Comparison of ENCODE assay signal across 1 cellular context in the genomic region with DNA sequence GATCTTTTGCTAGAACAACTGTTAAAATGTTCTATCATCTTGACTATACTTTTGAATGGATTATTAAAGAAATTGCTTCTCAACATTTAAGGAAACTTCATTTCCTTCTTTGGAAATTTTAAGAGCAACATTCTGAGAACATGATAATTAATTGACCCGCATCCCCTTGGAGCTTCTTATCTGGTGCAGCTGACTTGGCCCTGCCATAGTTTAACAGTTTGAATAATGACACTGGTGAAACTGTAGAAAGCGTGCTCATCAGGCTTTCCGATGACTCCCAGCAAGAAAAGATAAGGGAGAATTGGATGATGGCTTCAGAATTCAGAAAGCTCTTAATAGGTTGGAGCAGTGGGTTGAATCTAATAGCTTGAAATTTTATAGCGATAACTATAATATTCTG.
A peak's percentile ranks its signal among the peaks of the same experiment; 100 is the strongest.
TF ChIP-seq lines count a peak whose summit lies in the region.

No MANE protein-coding gene starts in this region.

TF ChIP-seq in K562, 482 proteins besides CTCF, POLR2A, EP300 and RAD21 (continued from another document and continues in another):
- TF ChIP-seq, protein P1, sequence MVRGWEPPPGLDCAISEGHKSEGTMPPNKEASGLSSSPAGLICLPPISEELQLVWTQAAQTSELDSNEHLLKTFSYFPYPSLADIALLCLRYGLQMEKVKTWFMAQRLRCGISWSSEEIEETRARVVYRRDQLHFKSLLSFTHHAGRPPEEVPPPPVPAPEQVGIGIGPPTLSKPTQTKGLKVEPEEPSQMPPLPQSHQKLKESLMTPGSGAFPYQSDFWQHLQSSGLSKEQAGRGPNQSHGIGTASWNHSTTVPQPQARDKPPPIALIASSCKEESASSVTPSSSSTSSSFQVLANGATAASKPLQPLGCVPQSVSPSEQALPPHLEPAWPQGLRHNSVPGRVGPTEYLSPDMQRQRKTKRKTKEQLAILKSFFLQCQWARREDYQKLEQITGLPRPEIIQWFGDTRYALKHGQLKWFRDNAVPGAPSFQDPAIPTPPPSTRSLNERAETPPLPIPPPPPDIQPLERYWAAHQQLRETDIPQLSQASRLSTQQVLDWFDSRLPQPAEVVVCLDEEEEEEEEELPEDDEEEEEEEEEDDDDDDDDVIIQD (CRISPR knock-in tag; IDR thresholded peaks at IDR 0.05) = no peak
- TF ChIP-seq KDM2B (CRISPR knock-in tag; IDR thresholded peaks at IDR 0.05) (no peak), PHF21A (IDR thresholded peaks at IDR 0.05; ENCODE audit: borderline replicate concordance, low read depth) (no peak), CBX1 (IDR thresholded peaks at IDR 0.05; ENCODE audit: low read depth) (no peak), NEUROD1 (IDR thresholded peaks at IDR 0.05; ENCODE audit: borderline replicate concordance, low read depth, low read length, partially characterized antibody) (peak; percentile 66), ZNF354B (CRISPR knock-in tag; IDR thresholded peaks at IDR 0.05) (no peak), BACH1 (tag; IDR thresholded peaks at IDR 0.05) (no peak), NKRF (IDR thresholded peaks at IDR 0.05; ENCODE audit: borderline replicate concordance) (no peak), ZNF184 (CRISPR knock-in tag; IDR thresholded peaks at IDR 0.05) (no peak), MAFK (IDR thresholded peaks at IDR 0.05; ENCODE audit: low read length) (no peak; the same call in 1 of the 2 replicates), E2F8 (IDR thresholded peaks at IDR 0.05; ENCODE audit: low read depth, partially characterized antibody) (no peak), MEF2D (tag; conservative IDR thresholded peaks at IDR 0.05; ENCODE audit: low read depth) (no peak), ZNF133 (CRISPR knock-in tag; IDR thresholded peaks at IDR 0.05) (no peak), TBP (optimal IDR thresholded peaks at IDR 0.05; ENCODE audit: low read depth, low read length) (no peak), ZKSCAN8 (CRISPR knock-in tag; IDR thresholded peaks at IDR 0.05) (0 out of 2 replicates have a peak, but pooled peaks have one; percentile 54), SMAD1 (IDR thresholded peaks at IDR 0.05; ENCODE audit: low read depth, low read length, partially characterized antibody) (no peak), RBM17 (IDR thresholded peaks at IDR 0.05; ENCODE audit: borderline replicate concordance, low read depth, low read length) (no peak), ZNF174 (CRISPR knock-in tag; IDR thresholded peaks at IDR 0.05) (no peak), FOSL1 (tag; conservative IDR thresholded peaks at IDR 0.05) (no peak), HNRNPH1 (optimal IDR thresholded peaks at IDR 0.05; ENCODE audit: low read depth, low read length) (no peak), BCLAF1 (IDR thresholded peaks at IDR 0.05; ENCODE audit: borderline replicate concordance in 1 of 2, control insufficient read depth in 1 of 2, low read depth in 2 of 2, low read length in 1 of 2) (no peak), POLR3A (IDR thresholded peaks at IDR 0.05; ENCODE audit: borderline replicate concordance, extremely low read depth, insufficient read depth, insufficient read length) (no peak), REST (CRISPR knock-in tag; IDR thresholded peaks at IDR 0.05; ENCODE audit: low read depth) (no peak), CC2D1A (IDR thresholded peaks at IDR 0.05) (peak; percentile 55; the same call in 1 of the 2 replicates), ARNT (IDR thresholded peaks at IDR 0.05) (peak in 1 of 2 experiments; percentile 45; a peak in 2 of 4 replicates), SIRT6 (IDR thresholded peaks at IDR 0.05; ENCODE audit: low read depth, low read length) (no peak), RBM25 (IDR thresholded peaks at IDR 0.05; ENCODE audit: low read depth, low read length, severe bottlenecking) (no peak), HNRNPLL (IDR thresholded peaks at IDR 0.05; ENCODE audit: low read depth, low read length, poor library complexity, severe bottlenecking) (no peak), TFAM (CRISPR knock-in tag; conservative IDR thresholded peaks at IDR 0.05) (no peak), TCF7L2 (IDR thresholded peaks at IDR 0.05; ENCODE audit: low read depth, low read length) (no peak), ZNF589 (CRISPR knock-in tag; IDR thresholded peaks at IDR 0.05; ENCODE audit: low read depth) (no peak), ATF7 (IDR thresholded peaks at IDR 0.05) (no peak), SUPT5H (IDR thresholded peaks at IDR 0.05) (no peak), FOXK1 (CRISPR knock-in tag; IDR thresholded peaks at IDR 0.05; ENCODE audit: borderline replicate concordance) (no peak), PML (IDR thresholded peaks at IDR 0.05; ENCODE audit: low read length) (peak; percentile 65), JUNB (CRISPR knock-in tag; conservative IDR thresholded peaks at IDR 0.05) (no peak), HEY1 (CRISPR knock-in tag; IDR thresholded peaks at IDR 0.05; ENCODE audit: borderline replicate concordance) (no peak), ZC3H4 (CRISPR knock-in tag; IDR thresholded peaks at IDR 0.05; ENCODE audit: borderline replicate concordance) (no peak), SREBF2 (CRISPR knock-in tag; IDR thresholded peaks at IDR 0.05) (no peak), NCOA4 (IDR thresholded peaks at IDR 0.05; ENCODE audit: partially characterized antibody) (no peak), NFIX (CRISPR knock-in tag; IDR thresholded peaks at IDR 0.05; ENCODE audit: low read depth) (no peak), COPS2 (conservative IDR thresholded peaks at IDR 0.05) (no peak), RFX7 (CRISPR knock-in tag; IDR thresholded peaks at IDR 0.05) (no peak)
- TF ChIP-seq, protein P2, sequence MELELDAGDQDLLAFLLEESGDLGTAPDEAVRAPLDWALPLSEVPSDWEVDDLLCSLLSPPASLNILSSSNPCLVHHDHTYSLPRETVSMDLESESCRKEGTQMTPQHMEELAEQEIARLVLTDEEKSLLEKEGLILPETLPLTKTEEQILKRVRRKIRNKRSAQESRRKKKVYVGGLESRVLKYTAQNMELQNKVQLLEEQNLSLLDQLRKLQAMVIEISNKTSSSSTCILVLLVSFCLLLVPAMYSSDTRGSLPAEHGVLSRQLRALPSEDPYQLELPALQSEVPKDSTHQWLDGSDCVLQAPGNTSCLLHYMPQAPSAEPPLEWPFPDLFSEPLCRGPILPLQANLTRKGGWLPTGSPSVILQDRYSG (tag; conservative IDR thresholded peaks at IDR 0.05; ENCODE audit: low read depth) = no peak
- TF ChIP-seq, protein P3, sequence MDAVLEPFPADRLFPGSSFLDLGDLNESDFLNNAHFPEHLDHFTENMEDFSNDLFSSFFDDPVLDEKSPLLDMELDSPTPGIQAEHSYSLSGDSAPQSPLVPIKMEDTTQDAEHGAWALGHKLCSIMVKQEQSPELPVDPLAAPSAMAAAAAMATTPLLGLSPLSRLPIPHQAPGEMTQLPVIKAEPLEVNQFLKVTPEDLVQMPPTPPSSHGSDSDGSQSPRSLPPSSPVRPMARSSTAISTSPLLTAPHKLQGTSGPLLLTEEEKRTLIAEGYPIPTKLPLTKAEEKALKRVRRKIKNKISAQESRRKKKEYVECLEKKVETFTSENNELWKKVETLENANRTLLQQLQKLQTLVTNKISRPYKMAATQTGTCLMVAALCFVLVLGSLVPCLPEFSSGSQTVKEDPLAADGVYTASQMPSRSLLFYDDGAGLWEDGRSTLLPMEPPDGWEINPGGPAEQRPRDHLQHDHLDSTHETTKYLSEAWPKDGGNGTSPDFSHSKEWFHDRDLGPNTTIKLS (IDR thresholded peaks at IDR 0.05; ENCODE audit: borderline replicate concordance, low read depth) = no peak
- TF ChIP-seq, protein P4, sequence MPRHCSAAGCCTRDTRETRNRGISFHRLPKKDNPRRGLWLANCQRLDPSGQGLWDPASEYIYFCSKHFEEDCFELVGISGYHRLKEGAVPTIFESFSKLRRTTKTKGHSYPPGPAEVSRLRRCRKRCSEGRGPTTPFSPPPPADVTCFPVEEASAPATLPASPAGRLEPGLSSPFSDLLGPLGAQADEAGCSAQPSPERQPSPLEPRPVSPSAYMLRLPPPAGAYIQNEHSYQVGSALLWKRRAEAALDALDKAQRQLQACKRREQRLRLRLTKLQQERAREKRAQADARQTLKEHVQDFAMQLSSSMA (CRISPR knock-in tag; IDR thresholded peaks at IDR 0.05) = no peak
- TF ChIP-seq, protein P5, sequence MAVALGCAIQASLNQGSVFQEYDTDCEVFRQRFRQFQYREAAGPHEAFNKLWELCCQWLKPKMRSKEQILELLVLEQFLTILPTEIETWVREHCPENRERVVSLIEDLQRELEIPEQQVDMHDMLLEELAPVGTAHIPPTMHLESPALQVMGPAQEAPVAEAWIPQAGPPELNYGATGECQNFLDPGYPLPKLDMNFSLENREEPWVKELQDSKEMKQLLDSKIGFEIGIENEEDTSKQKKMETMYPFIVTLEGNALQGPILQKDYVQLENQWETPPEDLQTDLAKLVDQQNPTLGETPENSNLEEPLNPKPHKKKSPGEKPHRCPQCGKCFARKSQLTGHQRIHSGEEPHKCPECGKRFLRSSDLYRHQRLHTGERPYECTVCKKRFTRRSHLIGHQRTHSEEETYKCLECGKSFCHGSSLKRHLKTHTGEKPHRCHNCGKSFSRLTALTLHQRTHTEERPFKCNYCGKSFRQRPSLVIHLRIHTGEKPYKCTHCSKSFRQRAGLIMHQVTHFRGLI (CRISPR knock-in tag; IDR thresholded peaks at IDR 0.05) = no peak
